In the genomic region with DNA sequence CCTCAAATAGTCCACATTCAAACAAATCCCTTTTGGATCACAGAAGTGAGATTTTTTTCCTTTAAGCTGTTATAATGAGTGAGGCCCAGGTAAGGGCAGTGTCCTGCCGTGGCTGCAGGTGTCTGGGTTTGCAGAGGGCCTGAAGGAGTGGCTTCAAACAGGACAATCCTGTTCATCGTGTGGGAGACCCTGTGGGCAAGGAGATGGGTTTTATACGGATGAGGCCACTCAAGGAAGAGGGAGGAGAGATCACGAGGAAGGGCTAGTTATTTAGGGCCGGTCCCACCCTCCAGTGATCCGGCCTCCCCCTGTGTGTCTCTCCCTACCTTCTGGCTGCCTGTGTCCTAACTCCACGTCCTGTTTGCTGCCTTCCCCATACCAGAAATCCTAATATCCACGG, we compare ENCODE assay signal across 31 cellular contexts. TPM values are rescaled to one million over a fixed set of nuclear protein-coding genes. Genes with fewer than 3 reads are reported as not detected.
DNase-seq lines count a peak whose midpoint lies in the region; ATAC-seq and TF ChIP-seq lines count a peak whose summit lies in the region.
"Had no signal": no experiment of that assay in that cellular context is flagged by ENCODE, and none has a peak within 500 bp of the region (broad histone marks: within the 10 kb centered on the region; RNA-seq: fewer than 3 reads in every experiment).

No MANE protein-coding gene starts in this region.

- H2BK120ac ChIP-seq in mesendoderm (ENCODE audit: low read depth, low read length) = no peak overlapping the region

- H4K5ac ChIP-seq in mesendoderm (ENCODE audit: low read length) = no peak overlapping the region

- TF ChIP-seq POLR2A in breast epithelium (IDR thresholded peaks at IDR 0.05) (no peak), esophagus muscularis mucosa (IDR thresholded peaks at IDR 0.05; ENCODE audit: low read depth) (no peak)

- WGBS in mesendoderm (ENCODE audit: extremely low coverage, insufficient coverage, low lambda C conversion rate) = no CpG with 5 or more reads among the region's 8 CpGs
- WGBS in esophagus muscularis mucosa = 86% methylated on average over 8 of the region's 8 CpGs

- H2BK5ac ChIP-seq in mesendoderm (ENCODE audit: low read length) = no peak overlapping the region

- H3K4me2 ChIP-seq in mesendoderm (ENCODE audit: low read length) = no peak overlapping the region
- H3K4me2 ChIP-seq: A549, GM23338 had no signal

- H3K27me3 ChIP-seq in breast epithelium (no peaks in the 10 kb centered on the region), mesendoderm (ENCODE audit: insufficient read depth, low read length, poor library complexity) (no peaks in the 10 kb centered on the region), esophagus muscularis mucosa (no peaks in the 10 kb centered on the region)
- H3K27me3 ChIP-seq: gastroesophageal sphincter had no signal

- H3K4me3 Mint-ChIP-seq in nephron = no peak overlapping the region
- H3K4me3 Mint-ChIP-seq: activated CD4-positive, alpha-beta memory T cell treated with anti-CD3 and anti-CD28 coated beads, Interleukin-2, amount 10 ng/mL, durations not matched to agents 7 days and 5 days; activated naive CD4-positive, alpha-beta T cell treated with anti-CD3 and anti-CD28 coated beads, Interleukin-2, amount 10 ng/mL, durations not matched to agents 7 days and 5 days; CD4-positive, alpha-beta memory T cell; GM23338; T-helper 17 cell had no signal

- TF ChIP-seq CTCF in C4-2B (conservative IDR thresholded peaks at IDR 0.05) (no peak), breast epithelium (IDR thresholded peaks at IDR 0.05) (no peak), nephron (IDR thresholded peaks at IDR 0.05; ENCODE audit: unreplicated experiment in 3 of 3) (no peak), esophagus muscularis mucosa (IDR thresholded peaks at IDR 0.05) (no peak)

- ATAC-seq in left ventricle myocardium superior = peak; percentile 41
- ATAC-seq: gastroesophageal sphincter, GM23338, T-helper 17 cell had no signal

- peaks cover 42% of the 10 kb centered on the region for H3K27me3 Mint-ChIP-seq in nephron (ENCODE audit: low read depth)

- H3K9me3 ChIP-seq in breast epithelium (no peaks in the 10 kb centered on the region), esophagus muscularis mucosa (no peaks in the 10 kb centered on the region)
- H3K9me3 ChIP-seq: A549, gastroesophageal sphincter, lower lobe of right lung had no signal

- H3K36me3 ChIP-seq in breast epithelium = no peaks in the 10 kb centered on the region
- no peaks in the 10 kb centered on the region for H3K36me3 ChIP-seq in mesendoderm (ENCODE audit: control insufficient read depth, insufficient read depth, low read length)
- no peaks in the 10 kb centered on the region for H3K36me3 ChIP-seq in esophagus muscularis mucosa
- H3K36me3 ChIP-seq: gastroesophageal sphincter, lower lobe of right lung had no signal

- H3K27ac Mint-ChIP-seq in nephron = peak overlapping the region; percentile 32 to 87 (median 38)
- H3K27ac Mint-ChIP-seq: activated CD4-positive, alpha-beta memory T cell treated with anti-CD3 and anti-CD28 coated beads, Interleukin-2, amount 10 ng/mL, durations not matched to agents 7 days and 5 days; activated naive CD4-positive, alpha-beta T cell treated with anti-CD3 and anti-CD28 coated beads, Interleukin-2, amount 10 ng/mL, durations not matched to agents 7 days and 5 days; CD4-positive, alpha-beta memory T cell; GM23338; IgD-negative memory B cell; T-helper 17 cell had no signal

- H3K9me3 Mint-ChIP-seq in nephron = no peaks in the 10 kb centered on the region
- H3K9me3 Mint-ChIP-seq: activated CD4-positive, alpha-beta memory T cell treated with anti-CD3 and anti-CD28 coated beads, Interleukin-2, amount 10 ng/mL, durations not matched to agents 7 days and 5 days; activated naive CD4-positive, alpha-beta T cell treated with anti-CD3 and anti-CD28 coated beads, Interleukin-2, amount 10 ng/mL, durations not matched to agents 7 days and 5 days; CD4-positive, alpha-beta memory T cell; GM23338; IgD-negative memory B cell had no signal

- no peak overlapping the region for H3K56ac ChIP-seq in mesendoderm (ENCODE audit: low read length)

- H3K4me3 ChIP-seq in breast epithelium = no peak overlapping the region
- no peak overlapping the region for H3K4me3 ChIP-seq in mesendoderm (ENCODE audit: low read length)
- H3K4me3 ChIP-seq in esophagus muscularis mucosa = no peak overlapping the region
- H3K4me3 ChIP-seq: A549, coronary artery, gastroesophageal sphincter, GM23338, lower lobe of right lung, SK-N-MC, skin epidermis had no signal

- no peak overlapping the region for H3K23ac ChIP-seq in mesendoderm (ENCODE audit: low read length)

- H3K79me2 ChIP-seq in mesendoderm (ENCODE audit: control insufficient read depth, insufficient read depth, low read length) = no peaks in the 10 kb centered on the region

- no peaks in the 10 kb centered on the region for H3K36me3 Mint-ChIP-seq in nephron (ENCODE audit: low read depth)
- H3K36me3 Mint-ChIP-seq: activated naive CD4-positive, alpha-beta T cell treated with anti-CD3 and anti-CD28 coated beads, Interleukin-2, amount 10 ng/mL, durations not matched to agents 7 days and 5 days; CD4-positive, alpha-beta memory T cell had no signal

- H4K8ac ChIP-seq in mesendoderm (ENCODE audit: low read depth, low read length) = no peak overlapping the region

- no peak for TF ChIP-seq EP300 in esophagus muscularis mucosa (IDR thresholded peaks at IDR 0.05)

- intact Hi-C loops in breast epithelium (cut with DNase I; ENCODE audit: low total_unique reads) = loop anchor here (1.0 kb wide), 1 partner anchor 22 kb away; no protein-coding TSS in a partner anchor
- intact Hi-C loops in left ventricle myocardium superior (cut with micrococcal nuclease) = no loop called here
- intact Hi-C loops in esophagus muscularis mucosa (cut with DNase I) = no loop called here

- no peak overlapping the region for H3K9ac ChIP-seq in mesendoderm (ENCODE audit: low read length)

- H3K4ac ChIP-seq in mesendoderm (ENCODE audit: low read depth, low read length) = no peak overlapping the region

- no peak overlapping the region for H2BK15ac ChIP-seq in mesendoderm (replicated peaks; ENCODE audit: low read depth)

- H3K27ac ChIP-seq in C4-2B = peak overlapping the region; percentile 31
- H3K27ac ChIP-seq in breast epithelium = peak overlapping the region; percentile 58 to 71
- no peak overlapping the region for H3K27ac ChIP-seq in mesendoderm (ENCODE audit: low read depth, low read length)
- no peak overlapping the region for H3K27ac ChIP-seq in esophagus muscularis mucosa (replicated peaks in 1 of 4)
- H3K27ac ChIP-seq: coronary artery, gastroesophageal sphincter, SK-N-MC had no signal

- no peaks in the 10 kb centered on the region for H3K79me1 ChIP-seq in mesendoderm (ENCODE audit: low read length)

- DNase-seq in breast epithelium (ENCODE audit: low spot score in 2 of 2) (no peak), left ventricle myocardium superior (peak; percentile 47), HUDEP-2 (lab: John Stamatoyannopoulos, UW; ENCODE audit: unreplicated experiment in 76 of 76) (no peak), mesendoderm (no peak), esophagus muscularis mucosa (ENCODE audit: extremely low spot score) (no peak)
- DNase-seq in activated CD4-positive, CD25-positive, alpha-beta regulatory T cell treated with anti-CD3 and anti-CD28 coated beads, Interleukin-2, amount 50 U/mL, for 72 hours = no peak
- DNase-seq: activated CD4-positive, alpha-beta memory T cell treated with anti-CD3 and anti-CD28 coated beads, Interleukin-2, amount 10 ng/mL, durations not matched to agents 7 days and 5 days; activated CD4-positive, alpha-beta T cell treated with anti-CD3 and anti-CD28 coated beads for 1 hour; activated CD8-positive, alpha-beta memory T cell treated with anti-CD3 and anti-CD28 coated beads, Interleukin-2, amount 50 U/mL, for 48 hours; activated naive CD4-positive, alpha-beta T cell treated with anti-CD3 and anti-CD28 coated beads, Interleukin-2, amount 10 ng/mL, durations not matched to agents 7 days and 5 days; AML-193; CD4-positive, alpha-beta memory T cell; DMS 273 treated with DMSO at 0.1 percent for 48 hours; effector memory CD4-positive, alpha-beta T cell; erythroblast; lower lobe of right lung; NCI-H1092 treated with DMSO at 0.1 percent for 48 hours; NCI-H524 treated with DMSO at 0.1 percent for 48 hours; stimulated activated CD8-positive, alpha-beta memory T cell treated with anti-CD3 and anti-CD28 coated beads, Interleukin-4, amount 100 ng/mL, for 48 hours; T-helper 17 cell; trophoblast cell had no signal

- H3K4me1 ChIP-seq in breast epithelium (no peaks in the 10 kb centered on the region), mesendoderm (ENCODE audit: control insufficient read depth, low read depth, low read length) (no peaks in the 10 kb centered on the region), esophagus muscularis mucosa (peaks cover 0 to 2% (median 0%) of the 10 kb centered on the region in 4 donors)
- H3K4me1 ChIP-seq: gastroesophageal sphincter, lower lobe of right lung had no signal

- H3K4me1 Mint-ChIP-seq in nephron = peaks cover 41% of the 10 kb centered on the region
- H3K4me1 Mint-ChIP-seq: activated naive CD4-positive, alpha-beta T cell treated with anti-CD3 and anti-CD28 coated beads, Interleukin-2, amount 10 ng/mL, durations not matched to agents 7 days and 5 days; CD4-positive, alpha-beta memory T cell; GM23338 had no signal

- H3K18ac ChIP-seq in mesendoderm (ENCODE audit: low read length) = no peak overlapping the region

- no peak overlapping the region for H2AK5ac ChIP-seq in mesendoderm (ENCODE audit: low read length)

RNA-seq across cellular contexts. Expression of gene PPP1R14C, which starts 33.8 kb away (rescaled TPM):
- total RNA-seq in breast epithelium (1 to 10 TPM in 2 of 3 donors, not detected in 1; 3.3 to 5.6 TPM), left ventricle myocardium superior (123 TPM), esophagus muscularis mucosa (under 1 TPM in 2 of 4 donors, not detected in 2; 0.26 to 0.40 TPM)
- 0.59 TPM for polyA plus RNA-seq in mesendoderm (2013, experiment 1 of 2)
- 0.57 TPM for polyA plus RNA-seq in mesendoderm (2013, experiment 2 of 2)
- total RNA-seq: CD4-positive, alpha-beta memory T cell; RPMI7951; T-helper 17 cell had no signal
- polyA plus RNA-seq: CD4-positive, alpha-beta memory T cell; IgD-negative memory B cell had no signal

Comparison
In these comparisons a context has a peak if more than half of its experiments do, and no peak if none do; other contexts are left out.
1. H3K27ac ChIP-seq: peak in C4-2B (single experiment) and breast epithelium (2 of 2); none in mesendoderm (single experiment) and esophagus muscularis mucosa (0 of 4).
2. RNA of gene PPP1R14C, which starts 33.8 kb away (total RNA-seq): 123 TPM in left ventricle myocardium superior (single experiment); 3.3 to 5.6 TPM in breast epithelium and 0.26 to 0.40 TPM in esophagus muscularis mucosa; every median in the first group is over 10 times any median in the second.